Comparison of ENCODE assay signal across 18 cellular contexts in genomic region chr1:72433591-72433990, GRCh38.
DNase-seq lines count a peak whose midpoint lies in the region; ATAC-seq and TF ChIP-seq lines count a peak whose summit lies in the region.
"Had no signal": no experiment of that assay in that cellular context is flagged by ENCODE, and none has a peak within 500 bp of the region (broad histone marks: within the 10 kb centered on the region; RNA-seq: fewer than 3 reads in every experiment).

No MANE protein-coding gene starts in this region.

- H2AFZ ChIP-seq in OCI-LY3 (ENCODE audit: low read depth, low read length): no peak overlapping the region

- peaks cover 44% of the 10 kb centered on the region for H3K4me1 ChIP-seq in OCI-LY3 (ENCODE audit: low read length)

- H3K27ac ChIP-seq in OCI-LY3 (ENCODE audit: low read length): peak overlapping the region; percentile 43

- H3K79me2 ChIP-seq in OCI-LY3 (ENCODE audit: low read length): no peaks in the 10 kb centered on the region

- no peak for TF ChIP-seq CTCF in OCI-LY3 (IDR thresholded peaks at IDR 0.05; ENCODE audit: low read depth, low read length)

- H3K4me2 ChIP-seq in OCI-LY3 (ENCODE audit: low read length): peak overlapping the region; percentile 76
- H3K4me2 ChIP-seq: SK-N-SH had no signal

- no peaks in the 10 kb centered on the region for H4K20me1 ChIP-seq in OCI-LY3 (ENCODE audit: insufficient read depth, low read length)

- no peaks in the 10 kb centered on the region for H3K36me3 ChIP-seq in OCI-LY3 (replicated peaks; ENCODE audit: low read depth, low read length)

- H3K27me3 ChIP-seq in OCI-LY3 (ENCODE audit: low read depth, low read length): no peaks in the 10 kb centered on the region

- no peaks in the 10 kb centered on the region for H3K9me3 ChIP-seq in OCI-LY3 (ENCODE audit: insufficient read depth, low read length)
- H3K9me3 ChIP-seq: SK-N-SH had no signal

- peak; percentile 59 for ATAC-seq in GM18870 (IDR thresholded peaks at IDR 0.05; ENCODE audit: unreplicated experiment)
- ATAC-seq in GM21619 (IDR thresholded peaks at IDR 0.05; ENCODE audit: unreplicated experiment): peak; percentile 56
- peak; percentile 50 for ATAC-seq in HG03060 (IDR thresholded peaks at IDR 0.05; ENCODE audit: low read depth, unreplicated experiment)
- ATAC-seq: activated T-helper 17 cell treated with anti-CD3 and anti-CD28 coated beads, Interleukin-2, amount 50 U/mL, for 72 hours; naive thymus-derived CD4-positive, alpha-beta T cell; PC-3 had no signal

- DNase-seq in SHP77 treated with DMSO at 0.1 percent for 48 hours (lab: John Stamatoyannopoulos, UW) (no peak), D341Med (ENCODE audit: low spot score) (no peak), GM19240 (ENCODE audit: insufficient read length, low spot score) (no peak), GDM1 (lab: John Stamatoyannopoulos, UW) (no peak)
- DNase-seq: activated CD4-positive, alpha-beta memory T cell treated with anti-CD3 and anti-CD28 coated beads, Interleukin-2, amount 10 ng/mL, durations not matched to agents 7 days and 5 days; amygdala; cerebellar nuclear complex; DMS79; naive thymus-derived CD4-positive, alpha-beta T cell; NCI-H187; NCI-H446 treated with DMSO at 0.1 percent for 48 hours; PC-3; SK-N-SH had no signal

- no peak overlapping the region; the same call in 1 of the 2 replicates for H3K9ac ChIP-seq in OCI-LY3 (ENCODE audit: low read length)
- H3K9ac ChIP-seq: SK-N-SH had no signal

- peak overlapping the region; percentile 47 for H3K4me3 ChIP-seq in OCI-LY3 (ENCODE audit: low read length)
